ENCODE assay signal across 14 cellular contexts in the genomic region with DNA sequence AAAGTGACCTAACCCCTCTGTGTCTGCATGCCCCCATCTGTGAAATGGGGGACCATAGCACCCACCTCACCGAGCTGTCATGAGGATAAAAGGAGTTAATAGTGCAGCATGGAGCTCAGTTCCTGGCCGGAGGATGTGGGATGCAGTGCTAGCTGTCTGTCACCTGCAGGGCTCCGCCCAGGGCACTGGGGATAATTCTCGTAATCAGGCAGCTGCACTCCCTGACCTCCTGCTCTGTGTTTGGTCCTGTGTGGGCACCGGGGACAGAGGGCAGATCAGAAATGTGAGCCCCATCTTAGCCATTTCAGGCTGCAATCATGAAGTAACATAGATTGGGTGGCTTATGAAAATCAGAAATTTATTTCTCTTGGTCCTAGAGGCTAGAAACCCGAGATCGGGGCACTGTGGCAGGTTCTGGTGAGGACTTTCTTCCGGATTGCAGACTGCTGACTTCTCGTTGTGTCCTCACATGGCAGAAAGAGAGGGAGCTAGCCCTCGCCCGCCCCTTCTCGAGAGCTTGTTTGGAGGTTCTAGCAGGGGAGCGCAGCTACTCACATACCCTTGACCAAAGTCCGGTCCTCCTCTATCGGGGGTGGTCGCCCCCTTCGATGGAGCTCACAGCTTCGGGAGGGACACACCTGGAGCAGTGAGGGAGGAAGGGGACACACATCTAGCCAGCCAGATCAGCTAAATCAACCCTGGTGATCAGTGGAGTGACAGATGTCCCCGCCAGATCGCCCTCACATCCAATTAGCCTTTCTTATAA. TPM values are rescaled to one million over a fixed set of nuclear protein-coding genes. Genes with fewer than 3 reads are reported as not detected.
"Had no signal": no experiment of that assay in that cellular context is flagged by ENCODE, and none has a peak within 500 bp of the region (broad histone marks: within the 10 kb centered on the region; RNA-seq: fewer than 3 reads in every experiment).

No MANE protein-coding gene starts in this region.

- H3K27ac ChIP-seq: breast epithelium, ovary, upper lobe of left lung had no signal

- DNase-seq: activated CD4-positive, alpha-beta T cell treated with anti-CD3 and anti-CD28 coated beads for 1 hour; activated CD4-positive, alpha-beta T cell treated with anti-CD3 and anti-CD28 coated beads, Interleukin-2, amount 50 U/mL, for 48 hours; activated naive CD4-positive, alpha-beta T cell; aorta; hypothalamus; left cardiac atrium; ovary; stimulated activated CD4-positive, alpha-beta T cell treated with anti-CD3 and anti-CD28 coated beads, Interleukin-4, amount 100 ng/mL, for 24 hours; T-helper 9 cell; upper lobe of left lung had no signal

- H3K36me3 ChIP-seq: breast epithelium, ovary had no signal

- H3K4me1 ChIP-seq: breast epithelium had no signal

- ATAC-seq: left cardiac atrium; natural killer cell treated with Interleukin-12 subunit alpha and Interleukin-12 subunit beta and Interleukin-15 and Interleukin-18, amount 100 ng/mL, for 72 hours had no signal

- H3K4me3 ChIP-seq: breast epithelium, ovary, upper lobe of left lung had no signal

- H3K9me3 ChIP-seq: breast epithelium, ovary, upper lobe of left lung had no signal

- H3K27me3 ChIP-seq: breast epithelium, ovary, upper lobe of left lung had no signal

RNA-seq across cellular contexts. Expression of a gene that starts 54.7 kb away (rescaled TPM):
- total RNA-seq: aorta, chondrocyte, dermis microvascular lymphatic vessel endothelial cell, left cardiac atrium had no signal
